Comparison of ENCODE assay signal across 9 cellular contexts in genomic region chr20:54044156-54044555, GRCh38. TPM values are rescaled to one million over a fixed set of nuclear protein-coding genes. Genes with fewer than 3 reads are reported as not detected.
A peak's percentile ranks its signal among the peaks of the same experiment; 100 is the strongest.
DNase-seq lines count a peak whose midpoint lies in the region; ATAC-seq and TF ChIP-seq lines count a peak whose summit lies in the region.
"Had no signal": no experiment of that assay in that cellular context is flagged by ENCODE, and none has a peak within 500 bp of the region (broad histone marks: within the 10 kb centered on the region; RNA-seq: fewer than 3 reads in every experiment).

No MANE protein-coding gene starts in this region.

- DNase-seq in A172 (ENCODE audit: low spot score), result peak; percentile 54
- DNase-seq in HUDEP-2 (lab: John Stamatoyannopoulos, UW; ENCODE audit: unreplicated experiment in 76 of 76), result peak in 69 of 76 experiments; percentile 12 to 97 (median 74)
- peak; percentile 76 for DNase-seq in epithelial cell of esophagus (ENCODE audit: low read depth)
- no peak for DNase-seq in DMS79 (lab: John Stamatoyannopoulos, UW)
- DNase-seq in GM10248 (ENCODE audit: extremely low spot score), result no peak
- DNase-seq in AML-193 (lab: John Stamatoyannopoulos, UW), result no peak
- no peak for DNase-seq in nephron progenitor cell

- H3K4me1 Mint-ChIP-seq in nephron progenitor cell, result peaks cover 7% of the 10 kb centered on the region

- H3K4me3 Mint-ChIP-seq in nephron progenitor cell, result no peak overlapping the region

- H3K36me3 Mint-ChIP-seq in nephron progenitor cell (ENCODE audit: low read depth), result no peaks in the 10 kb centered on the region

- TF ChIP-seq CTCF in epithelial cell of esophagus (IDR thresholded peaks at IDR 0.05; ENCODE audit: insufficient read depth, low read depth, low read length, missing control alignments), result no peak
- TF ChIP-seq CTCF in GM10248 (IDR thresholded peaks at IDR 0.05; ENCODE audit: control extremely low read depth, extremely low read depth, low read depth, missing control alignments), result no peak
- TF ChIP-seq CTCF in nephron progenitor cell (IDR thresholded peaks at IDR 0.05), result no peak

- H3K9me3 Mint-ChIP-seq in nephron progenitor cell, result peaks cover 4% of the 10 kb centered on the region

- H3K27me3 Mint-ChIP-seq in nephron progenitor cell (ENCODE audit: low read depth, poor library complexity), result no peaks in the 10 kb centered on the region

- no peak overlapping the region for H3K27ac Mint-ChIP-seq in nephron progenitor cell

- ATAC-seq in GM19035 (IDR thresholded peaks at IDR 0.05; ENCODE audit: unreplicated experiment), result peak; percentile 68

- CTCF ChIA-PET in GM10248 (lab: Yijun Ruan, JAX), result interaction anchor here (0.9 to 1.0 kb wide), 2 partner anchors 13 to 16 kb away, joined by 3 read pairs; no protein-coding TSS in a partner anchor

- H3K4me3 ChIP-seq in epithelial cell of esophagus (ENCODE audit: low read length), result no peak overlapping the region
- H3K4me3 ChIP-seq: PC-9 had no signal

- POLR2A ChIA-PET in GM10248 (lab: Yijun Ruan, JAX), result no interaction called here

RNA-seq across cellular contexts. Expression of gene BCAS1, which starts 26.2 kb away (rescaled TPM):
- total RNA-seq in A172 (2014; rRNA removed; shearing (Covaris generic)), result 0.07 TPM in 1 of 2 replicates, not detected in the other

Comparison
In these comparisons a context has a peak if more than half of its experiments do, and no peak if none do; other contexts are left out.
1. DNase-seq: peak in A172 (single experiment), HUDEP-2 (69 of 76) and epithelial cell of esophagus (single experiment); none in DMS79 (single experiment), GM10248 (single experiment), AML-193 (0 of 2) and nephron progenitor cell (single experiment).